In genomic region chr10:71713135-71714040, GRCh38 we compare ENCODE assay signal across 8 cellular contexts. TPM values are rescaled to one million over a fixed set of nuclear protein-coding genes. Genes with fewer than 3 reads are reported as not detected.
DNase-seq lines count a peak whose midpoint lies in the region; ATAC-seq, FAIRE-seq and TF ChIP-seq lines count a peak whose summit lies in the region.

No MANE protein-coding gene starts in this region.

- BruUV-seq in endothelial cell of umbilical vein (replicated peaks; lab: Mats Ljungman, UMichigan), result no TSS peak

- peak overlapping the region; percentile 17 for H2AFZ ChIP-seq in endothelial cell of umbilical vein (ENCODE audit: low read depth, low read length)

- peak; percentile 56 for FAIRE-seq in endothelial cell of umbilical vein (lab: Jason Lieb, UNC)

- no peaks in the 10 kb centered on the region for H3K9me3 Mint-ChIP-seq in activated CD8-positive, alpha-beta memory T cell treated with anti-CD3 and anti-CD28 coated beads, Interleukin-2, amount 10 ng/mL, durations not matched to agents 7 days and 5 days (ENCODE audit: low read depth)
- H3K9me3 Mint-ChIP-seq in activated B cell treated with CpG ODN at 0.5 μM for 24 hours, result no peaks in the 10 kb centered on the region

- peak overlapping the region; percentile 60 for H3K4me3 Mint-ChIP-seq in activated CD8-positive, alpha-beta memory T cell treated with anti-CD3 and anti-CD28 coated beads, Interleukin-2, amount 10 ng/mL, durations not matched to agents 7 days and 5 days
- no peak overlapping the region for H3K4me3 Mint-ChIP-seq in activated B cell treated with CpG ODN at 0.5 μM for 24 hours

- no peaks in the 10 kb centered on the region for H3K36me3 ChIP-seq in endothelial cell of umbilical vein (ENCODE audit: control insufficient read depth in 2 of 2, extremely low read depth in 1 of 2, insufficient read depth in 2 of 2, low read length in 2 of 2)
- H3K36me3 ChIP-seq in thymus (ENCODE audit: control insufficient read depth, insufficient read depth), result peaks cover 3% of the 10 kb centered on the region

- H3K27me3 Mint-ChIP-seq in activated CD8-positive, alpha-beta memory T cell treated with anti-CD3 and anti-CD28 coated beads, Interleukin-2, amount 10 ng/mL, durations not matched to agents 7 days and 5 days, result no peaks in the 10 kb centered on the region
- no peaks in the 10 kb centered on the region for H3K27me3 Mint-ChIP-seq in activated B cell treated with CpG ODN at 0.5 μM for 24 hours

- no peaks in the 10 kb centered on the region for H3K9me1 ChIP-seq in endothelial cell of umbilical vein (replicated peaks; ENCODE audit: control insufficient read depth, extremely low read depth, insufficient read depth, low read length)

- intact Hi-C loops in activated B cell treated with CpG ODN at 0.5 μM for 24 hours (cut with micrococcal nuclease) (loop anchor here (2.0 to 5.0 kb wide), 2 partner anchors 13 to 59 kb away; partner anchors contain the start of gene VSIR), endothelial cell of umbilical vein (cut with micrococcal nuclease) (loop anchor here (5.0 kb wide), 1 partner anchor 99 kb away; no protein-coding TSS in a partner anchor)

- CTCF ChIA-PET in activated CD8-positive, alpha-beta memory T cell treated with anti-CD3 and anti-CD28 coated beads, Interleukin-2, amount 10 ng/mL, durations not matched to agents 7 days and 5 days (lab: Charles Lee), result interaction anchor here (1.8 to 16.3 kb wide), 8 partner anchors 13 to 183 kb away, joined by 4 to 235 read pairs (median 12); partner anchors contain the start of gene VSIR
- CTCF ChIA-PET in activated B cell treated with CpG ODN at 0.5 μM for 24 hours (lab: Charles Lee) (interaction anchor here (1.3 to 3.4 kb wide), 2 partner anchors 99 to 183 kb away, joined by 4 to 11 read pairs; no protein-coding TSS in a partner anchor), endothelial cell of umbilical vein (lab: Charles Lee) (interaction anchor here (1.0 to 3.1 kb wide), 4 partner anchors 18 to 395 kb away, joined by 3 to 20 read pairs (median 4); partner anchors contain the start of genes SLC29A3 and VSIR)

- no peaks in the 10 kb centered on the region for H3K9me3 ChIP-seq in endothelial cell of umbilical vein (replicated peaks; ENCODE audit: control insufficient read depth, insufficient read depth, low read length)
- H3K9me3 ChIP-seq in thymus (ENCODE audit: control insufficient read depth), result no peaks in the 10 kb centered on the region

- peaks cover 36% of the 10 kb centered on the region for H3K4me1 Mint-ChIP-seq in activated CD8-positive, alpha-beta memory T cell treated with anti-CD3 and anti-CD28 coated beads, Interleukin-2, amount 10 ng/mL, durations not matched to agents 7 days and 5 days
- H3K4me1 Mint-ChIP-seq in activated B cell treated with CpG ODN at 0.5 μM for 24 hours, result peaks cover 41% of the 10 kb centered on the region

- no peak overlapping the region for H3K9ac ChIP-seq in endothelial cell of umbilical vein (replicated peaks; ENCODE audit: extremely low read depth, insufficient read depth, low read length)

- no peak overlapping the region for H3K4me2 ChIP-seq in endothelial cell of umbilical vein (ENCODE audit: insufficient read depth, low read length)

- peak overlapping the region; percentile 98 for H3K27ac Mint-ChIP-seq in activated CD8-positive, alpha-beta memory T cell treated with anti-CD3 and anti-CD28 coated beads, Interleukin-2, amount 10 ng/mL, durations not matched to agents 7 days and 5 days
- H3K27ac Mint-ChIP-seq in activated B cell treated with CpG ODN at 0.5 μM for 24 hours, result no peak overlapping the region

- WGBS in thymus, result 58% methylated on average over 13 of the region's 13 CpGs

- TF ChIP-seq POLR2A in endothelial cell of umbilical vein (IDR thresholded peaks at IDR 0.05; ENCODE audit: low read depth, low read length), result no peak

- no peak overlapping the region for H3K4me3 ChIP-seq in endothelial cell of umbilical vein (replicated peaks in 1 of 3; ENCODE audit: insufficient read depth in 1 of 3, low read depth in 1 of 3, low read length in 3 of 3)
- H3K4me3 ChIP-seq in thymus (ENCODE audit: low read length), result peak overlapping the region; percentile 36

- no peaks in the 10 kb centered on the region for H4K20me1 ChIP-seq in endothelial cell of umbilical vein (replicated peaks; ENCODE audit: control insufficient read depth, extremely low read depth, insufficient read depth, low read length)

- ATAC-seq in activated CD8-positive, alpha-beta memory T cell treated with anti-CD3 and anti-CD28 coated beads, Interleukin-2, amount 10 ng/mL, durations not matched to agents 7 days and 5 days, result peak; percentile 79
- ATAC-seq in activated B cell treated with CpG ODN at 0.5 μM for 24 hours (ENCODE audit: low read depth), result peak; percentile 45
- ATAC-seq in GM19023 (IDR thresholded peaks at IDR 0.05; ENCODE audit: unreplicated experiment), result no peak

- no peaks in the 10 kb centered on the region for H3K79me2 ChIP-seq in endothelial cell of umbilical vein (ENCODE audit: control insufficient read depth, insufficient read depth, low read length)

- H3K27ac ChIP-seq in endothelial cell of umbilical vein (ENCODE audit: insufficient read depth, low read depth, low read length), result no peak overlapping the region
- H3K27ac ChIP-seq in thymus (ENCODE audit: low read depth), result peak overlapping the region; percentile 91

- no peak for TF ChIP-seq CTCF in activated B cell treated with CpG ODN at 0.5 μM for 24 hours (IDR thresholded peaks at IDR 0.05)
- TF ChIP-seq CTCF in endothelial cell of umbilical vein (IDR thresholded peaks at IDR 0.05; ENCODE audit: extremely low read depth in 1 of 2, insufficient read depth in 1 of 2, low read depth in 1 of 2, low read length in 2 of 2), result peak in 1 of 2 donors; percentile 10

- H3K36me3 Mint-ChIP-seq in activated CD8-positive, alpha-beta memory T cell treated with anti-CD3 and anti-CD28 coated beads, Interleukin-2, amount 10 ng/mL, durations not matched to agents 7 days and 5 days, result no peaks in the 10 kb centered on the region
- no peaks in the 10 kb centered on the region for H3K36me3 Mint-ChIP-seq in activated B cell treated with CpG ODN at 0.5 μM for 24 hours (ENCODE audit: low read depth)

- DNase-seq in activated CD8-positive, alpha-beta memory T cell treated with anti-CD3 and anti-CD28 coated beads, Interleukin-2, amount 10 ng/mL, durations not matched to agents 7 days and 5 days, result peak; percentile 63
- no peak for DNase-seq in activated CD8-positive, alpha-beta memory T cell treated with anti-CD3 and anti-CD28 coated beads for 24 hours
- DNase-seq in activated B cell treated with CpG ODN at 0.5 μM for 24 hours, result no peak
- peak; percentile 26 for DNase-seq in endothelial cell of umbilical vein (ENCODE audit: low read depth, low spot score)
- peak; percentile 92 for DNase-seq in midbrain (lab: John Stamatoyannopoulos, UW)
- DNase-seq in NCI-H146 (lab: John Stamatoyannopoulos, UW), result no peak

- POLR2A ChIA-PET in activated B cell treated with CpG ODN at 0.5 μM for 24 hours (lab: Charles Lee) (no interaction called here), endothelial cell of umbilical vein (lab: Charles Lee) (no interaction called here)

- peaks cover 0 to 2% of the 10 kb centered on the region in 2 experiments for H3K27me3 ChIP-seq in endothelial cell of umbilical vein (ENCODE audit: control insufficient read depth in 2 of 2, insufficient read depth in 2 of 2, low read length in 2 of 2)
- no peaks in the 10 kb centered on the region for H3K27me3 ChIP-seq in thymus (ENCODE audit: control insufficient read depth, insufficient read depth)

- peaks cover 3% of the 10 kb centered on the region for H3K4me1 ChIP-seq in endothelial cell of umbilical vein (ENCODE audit: control insufficient read depth, extremely low read depth, insufficient read depth, low read length)
- H3K4me1 ChIP-seq in thymus (ENCODE audit: control insufficient read depth, insufficient read depth, low read length), result peaks cover 30% of the 10 kb centered on the region

- dilution Hi-C loops in endothelial cell of umbilical vein (cut with MboI; ENCODE audit: extremely low pct_ligation_motif_present, low sequenced_read_pairs), result no loop called here

TF ChIP-seq in endothelial cell of umbilical vein, 7 proteins besides CTCF, POLR2A, EP300 and RAD21 (continues in another document):
- TF ChIP-seq FOS (IDR thresholded peaks at IDR 0.05; ENCODE audit: borderline replicate concordance, insufficient read depth, low read length) (no peak), JUN (IDR thresholded peaks at IDR 0.05; ENCODE audit: borderline replicate concordance, insufficient read depth, insufficient read length, low read depth) (no peak)
- TF ChIP-seq, protein P1, sequence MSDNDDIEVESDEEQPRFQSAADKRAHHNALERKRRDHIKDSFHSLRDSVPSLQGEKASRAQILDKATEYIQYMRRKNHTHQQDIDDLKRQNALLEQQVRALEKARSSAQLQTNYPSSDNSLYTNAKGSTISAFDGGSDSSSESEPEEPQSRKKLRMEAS (IDR thresholded peaks at IDR 0.05; ENCODE audit: insufficient read depth, insufficient read length), result no peak

RNA-seq across cellular contexts. Expression of gene C10orf105, which starts 6.2 kb away (rescaled TPM):
- under 1 TPM; 0.18 to 0.26 TPM for total RNA-seq in activated CD8-positive, alpha-beta memory T cell treated with anti-CD3 and anti-CD28 coated beads, Interleukin-2, amount 10 ng/mL, durations not matched to agents 7 days and 5 days
- not detected in 2 replicates for total RNA-seq in activated B cell treated with CpG ODN at 0.5 μM for 24 hours
- total RNA-seq in endothelial cell of umbilical vein, result not detected in 2 replicates
- polyA plus RNA-seq in endothelial cell of umbilical vein, result not detected in 2 replicates
- polyA plus RNA-seq in endothelial cell of umbilical vein (2011; cell fraction: cytosol; rRNA removed), result not detected in 2 replicates
- polyA plus RNA-seq in endothelial cell of umbilical vein (2011; cell fraction: nucleus; rRNA removed), result not detected in 2 replicates
- polyA plus RNA-seq in endothelial cell of umbilical vein (2012), result not detected in 2 replicates
- not detected in 2 replicates for polyA minus RNA-seq in endothelial cell of umbilical vein
- not detected for polyA minus RNA-seq in endothelial cell of umbilical vein (2011; cell fraction: cytosol; rRNA and poly(A)+ RNA removed)
- polyA minus RNA-seq in endothelial cell of umbilical vein (2011; cell fraction: nucleus; rRNA and poly(A)+ RNA removed), result not detected in 2 replicates
- polyA plus RNA-seq in thymus, result 0.68 TPM

RNA-seq across cellular contexts. Expression of gene VSIR, which starts 59.9 kb away (rescaled TPM):
- 10 to 100 TPM; 37.8 to 68.4 TPM for total RNA-seq in activated CD8-positive, alpha-beta memory T cell treated with anti-CD3 and anti-CD28 coated beads, Interleukin-2, amount 10 ng/mL, durations not matched to agents 7 days and 5 days
- total RNA-seq in activated B cell treated with CpG ODN at 0.5 μM for 24 hours (20.9 and 21.4 TPM in 2 replicates), endothelial cell of umbilical vein (4.9 and 5.1 TPM in 2 replicates)
- polyA plus RNA-seq in endothelial cell of umbilical vein (6.3 and 8.0 TPM in 2 replicates), thymus (51.8 TPM)
- polyA plus RNA-seq in endothelial cell of umbilical vein (2011; cell fraction: cytosol; rRNA removed), result 4.9 and 5.5 TPM in 2 replicates
- 3.7 and 5.2 TPM in 2 replicates for polyA plus RNA-seq in endothelial cell of umbilical vein (2011; cell fraction: nucleus; rRNA removed)
- 5.5 and 6.3 TPM in 2 replicates for polyA plus RNA-seq in endothelial cell of umbilical vein (2012)
- 3.4 and 4.7 TPM in 2 replicates for polyA minus RNA-seq in endothelial cell of umbilical vein
- polyA minus RNA-seq in endothelial cell of umbilical vein (2011; cell fraction: cytosol; rRNA and poly(A)+ RNA removed), result 4.0 TPM
- 4.3 and 5.4 TPM in 2 replicates for polyA minus RNA-seq in endothelial cell of umbilical vein (2011; cell fraction: nucleus; rRNA and poly(A)+ RNA removed)

Comparison
In these comparisons a context has a peak if more than half of its experiments do, and no peak if none do; other contexts are left out.
1. DNase-seq: peak in activated CD8-positive, alpha-beta memory T cell treated with anti-CD3 and anti-CD28 coated beads, Interleukin-2, amount 10 ng/mL, durations not matched to agents 7 days and 5 days (single experiment), endothelial cell of umbilical vein (single experiment) and midbrain (single experiment); none in activated CD8-positive, alpha-beta memory T cell treated with anti-CD3 and anti-CD28 coated beads for 24 hours (single experiment), activated B cell treated with CpG ODN at 0.5 μM for 24 hours (single experiment) and NCI-H146 (single experiment).